In genomic region chr3:86793786-86794185, GRCh38 we compare ENCODE assay signal across 11 cellular contexts.
DNase-seq lines count a peak whose midpoint lies in the region; ATAC-seq and TF ChIP-seq lines count a peak whose summit lies in the region.
"Had no signal": no experiment of that assay in that cellular context is flagged by ENCODE, and none has a peak within 500 bp of the region (broad histone marks: within the 10 kb centered on the region; RNA-seq: fewer than 3 reads in every experiment).

No MANE protein-coding gene starts in this region.

- DNase-seq in HT1080 (ENCODE audit: low read depth) (peak; percentile 89), T47D (ENCODE audit: low read depth in 1 of 2, low spot score in 1 of 2) (peak; percentile 1 to 27), left kidney (ENCODE audit: low read depth, low spot score) (peak; percentile 9), testis (no peak), NCI-H1092 (lab: John Stamatoyannopoulos, UW) (no peak), OCI-M2 (lab: John Stamatoyannopoulos, UW; ENCODE audit: unreplicated experiment) (no peak)
- DNase-seq: activated gamma-delta T cell, NCI-H1105 had no signal

- TF ChIP-seq POLR2A in testis (IDR thresholded peaks at IDR 0.05): no peak

- H3K4me3 ChIP-seq in testis: no peak overlapping the region

- whole genome bisulfite sequencing in testis, 2 donors: 48 to 64% methylated on average over 1 of the region's 1 CpG

- H3K36me3 ChIP-seq in testis (ENCODE audit: low read depth, missing control alignments): no peaks in the 10 kb centered on the region

- in situ Hi-C loops in T47D (cut with HindIII; ENCODE audit: low pct_unique_long_range_greater_than_20kb, low sequenced_read_pairs): no loop called here

- H3K27me3 ChIP-seq in testis: no peaks in the 10 kb centered on the region

- peak overlapping the region; percentile 59 to 86 for H3K27ac ChIP-seq in testis

- no peaks in the 10 kb centered on the region for H3K9me3 ChIP-seq in testis

- intact Hi-C loops in testis (cut with DNase I; ENCODE audit: low total_unique reads): no loop called here

- ATAC-seq in GM18870 (IDR thresholded peaks at IDR 0.05; ENCODE audit: unreplicated experiment): no peak
- no peak for ATAC-seq in HG03045 (IDR thresholded peaks at IDR 0.05; ENCODE audit: unreplicated experiment)
- ATAC-seq: natural killer cell treated with Interleukin-12 subunit alpha and Interleukin-12 subunit beta and Interleukin-15 and Interleukin-18, amount 100 ng/mL, for 72 hours had no signal

- no peak for TF ChIP-seq CTCF in testis (IDR thresholded peaks at IDR 0.05)

- H3K4me1 ChIP-seq in testis: peaks cover 4% of the 10 kb centered on the region

Comparison
In these comparisons a context has a peak if more than half of its experiments do, and no peak if none do; other contexts are left out.
1. DNase-seq: peak in HT1080 (single experiment), T47D (2 of 2) and left kidney (single experiment); none in testis (single experiment), NCI-H1092 (single experiment) and OCI-M2 (single experiment).